8 cellular contexts compared by ENCODE assay signal in the genomic region with DNA sequence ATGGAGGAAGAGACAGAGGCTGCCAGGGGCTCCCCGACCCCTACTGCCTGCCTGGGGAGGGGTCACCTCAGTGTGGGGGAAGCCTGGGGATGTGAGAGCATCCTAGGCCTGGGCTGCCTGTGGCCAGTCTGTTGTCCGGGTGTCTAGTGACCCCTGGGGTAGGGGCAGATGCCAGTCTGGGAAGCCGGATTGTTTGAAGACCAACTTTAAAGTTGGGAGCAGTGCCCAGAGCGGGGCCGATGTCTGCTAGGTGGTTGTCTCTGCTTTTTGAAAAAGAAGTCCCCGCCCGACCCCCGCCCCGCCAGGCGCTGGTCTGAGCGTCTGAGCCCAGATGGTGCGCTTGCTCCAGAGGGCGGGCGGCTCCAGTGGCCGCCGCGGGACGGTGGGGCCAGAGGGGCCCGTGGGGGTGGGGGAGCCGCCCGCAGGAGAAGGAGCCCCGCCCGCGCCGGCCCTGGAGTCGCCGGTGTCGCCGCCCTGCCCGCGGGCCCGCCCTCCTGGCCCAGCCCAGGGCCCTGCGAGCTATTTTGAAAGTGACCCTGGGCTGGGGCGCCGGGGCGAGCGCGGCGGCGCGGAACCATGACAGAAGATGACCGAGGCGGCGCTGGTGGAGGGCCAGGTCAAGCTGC. TPM values are rescaled to one million over a fixed set of nuclear protein-coding genes. Genes with fewer than 3 reads are reported as not detected.
A peak's percentile ranks its signal among the peaks of the same experiment; 100 is the strongest.
DNase-seq lines count a peak whose midpoint lies in the region; ATAC-seq and TF ChIP-seq lines count a peak whose summit lies in the region.

A gene with protein sequence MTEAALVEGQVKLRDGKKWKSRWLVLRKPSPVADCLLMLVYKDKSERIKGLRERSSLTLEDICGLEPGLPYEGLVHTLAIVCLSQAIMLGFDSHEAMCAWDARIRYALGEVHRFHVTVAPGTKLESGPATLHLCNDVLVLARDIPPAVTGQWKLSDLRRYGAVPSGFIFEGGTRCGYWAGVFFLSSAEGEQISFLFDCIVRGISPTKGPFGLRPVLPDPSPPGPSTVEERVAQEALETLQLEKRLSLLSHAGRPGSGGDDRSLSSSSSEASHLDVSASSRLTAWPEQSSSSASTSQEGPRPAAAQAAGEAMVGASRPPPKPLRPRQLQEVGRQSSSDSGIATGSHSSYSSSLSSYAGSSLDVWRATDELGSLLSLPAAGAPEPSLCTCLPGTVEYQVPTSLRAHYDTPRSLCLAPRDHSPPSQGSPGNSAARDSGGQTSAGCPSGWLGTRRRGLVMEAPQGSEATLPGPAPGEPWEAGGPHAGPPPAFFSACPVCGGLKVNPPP (plus strand): TSS at position 517 of the 626 bp plus-strand sequence. CDS start 70 bp downstream, at position 587.

- intact Hi-C loops in CD4-positive, alpha-beta memory T cell (cut with micrococcal nuclease) = no loop called here
- intact Hi-C loops in left ventricle myocardium superior (cut with micrococcal nuclease) = no loop called here
- intact Hi-C loops in gastrocnemius medialis (cut with DNase I; ENCODE audit: low total_unique reads) = loop anchor here (5.0 kb wide), 2 partner anchors 171 to 241 kb away; a partner anchor contains a TSS
- intact Hi-C loops in A673 (cut with micrococcal nuclease; ENCODE audit: unreplicated experiment) = no loop called here

- ATAC-seq in T-helper 17 cell (no peak), left ventricle myocardium superior (peak; percentile 64), gastrocnemius medialis (peak; percentile 22 to 29), HG03196 (IDR thresholded peaks at IDR 0.05; ENCODE audit: unreplicated experiment) (no peak)

- H3K9me3 ChIP-seq in CD4-positive, alpha-beta memory T cell (ENCODE audit: control insufficient read depth in 1 of 2, low read length in 2 of 2) = no peaks in the 10 kb centered on the region
- H3K9me3 ChIP-seq in T-helper 17 cell (ENCODE audit: control insufficient read depth, low read length, poor library complexity, severe bottlenecking) (no peaks in the 10 kb centered on the region), gastrocnemius medialis (no peaks in the 10 kb centered on the region), A673 (ENCODE audit: low read depth, low read length, poor library complexity, severe bottlenecking) (no peaks in the 10 kb centered on the region)

- no peaks in the 10 kb centered on the region for H3K27me3 ChIP-seq in CD4-positive, alpha-beta memory T cell (ENCODE audit: insufficient read depth, low read length)
- H3K27me3 ChIP-seq in gastrocnemius medialis (no peaks in the 10 kb centered on the region), A673 (replicated peaks; ENCODE audit: insufficient read depth, low read depth, low read length, poor library complexity) (no peaks in the 10 kb centered on the region)

- no peaks in the 10 kb centered on the region for H3K36me3 ChIP-seq in CD4-positive, alpha-beta memory T cell (ENCODE audit: insufficient read depth, low read length)
- H3K36me3 ChIP-seq in gastrocnemius medialis (no peaks in the 10 kb centered on the region), A673 (ENCODE audit: insufficient read depth, low read length, poor library complexity, severe bottlenecking) (no peaks in the 10 kb centered on the region)

- POLR2A ChIA-PET in CD4-positive, alpha-beta memory T cell (lab: Charles Lee; ENCODE audit: partially characterized antibody) = no interaction called here
- POLR2A ChIA-PET in A673 (lab: Charles Lee; ENCODE audit: low non-redundant PET) = no interaction called here

- no peak within 1 kb of the TSS for H3K4me3 ChIP-seq in CD4-positive, alpha-beta memory T cell (ENCODE audit: low read length in 2 of 2)
- peak within 1 kb of the TSS; percentile 60 to 84 (median 60) for H3K4me3 ChIP-seq in gastrocnemius medialis
- no peak within 1 kb of the TSS for H3K4me3 ChIP-seq in A673 (ENCODE audit: low read depth, low read length, poor library complexity, severe bottlenecking)

- TF ChIP-seq POLR2A in gastrocnemius medialis (IDR thresholded peaks at IDR 0.05) = peak; percentile 72 to 74

- DNase-seq in CD4-positive, alpha-beta memory T cell = no peak
- no peak for DNase-seq in T-helper 17 cell
- DNase-seq in left ventricle myocardium superior = peak; percentile 83
- peak; percentile 49 to 85 for DNase-seq in gastrocnemius medialis
- DNase-seq in RPMI8226 = no peak
- DNase-seq in A673 (ENCODE audit: low spot score) = no peak
- no peak for DNase-seq in mesenteric fat pad (ENCODE audit: low spot score)

- TF ChIP-seq CTCF in gastrocnemius medialis (IDR thresholded peaks at IDR 0.05 in 4 of 5, conservative IDR thresholded peaks at IDR 0.05 in 1 of 5) (no peak), A673 (conservative IDR thresholded peaks at IDR 0.05; ENCODE audit: low read depth, low read length) (no peak)

- no peaks in the 10 kb centered on the region for H3K4me1 ChIP-seq in CD4-positive, alpha-beta memory T cell (ENCODE audit: insufficient read depth, low read length)
- H3K4me1 ChIP-seq in gastrocnemius medialis = peaks cover 37 to 60% of the 10 kb centered on the region in 2 donors
- H3K4me1 ChIP-seq in A673 (ENCODE audit: insufficient read depth, low read length, poor library complexity, severe bottlenecking) = no peaks in the 10 kb centered on the region

- peak within 1 kb of the TSS in 5 of 8 donors; percentile 13 to 67 (median 35) for H3K4me3 Mint-ChIP-seq in CD4-positive, alpha-beta memory T cell
- H3K4me3 Mint-ChIP-seq in T-helper 17 cell = peak within 1 kb of the TSS; percentile 82

- in situ Hi-C loops in gastrocnemius medialis (cut with MboI; ENCODE audit: low sequenced_read_pairs in 4 of 4) = loop anchor here in 1 of 4 donors (25.0 kb wide), 1 partner anchor 251 kb away; no protein-coding TSS in a partner anchor

- no peaks in the 10 kb centered on the region for H3K36me3 Mint-ChIP-seq in CD4-positive, alpha-beta memory T cell
- peaks cover 2% of the 10 kb centered on the region for H3K36me3 Mint-ChIP-seq in T-helper 17 cell (ENCODE audit: low read depth)

- peaks cover 0 to 2% (median 0%) of the 10 kb centered on the region in 8 donors for H3K9me3 Mint-ChIP-seq in CD4-positive, alpha-beta memory T cell

- H3K4me1 Mint-ChIP-seq in CD4-positive, alpha-beta memory T cell = no peaks in the 10 kb centered on the region
- H3K4me1 Mint-ChIP-seq in T-helper 17 cell = no peaks in the 10 kb centered on the region

- CTCF ChIA-PET in CD4-positive, alpha-beta memory T cell (lab: Charles Lee; ENCODE audit: partially characterized antibody) = no interaction called here
- CTCF ChIA-PET in A673 (lab: Charles Lee) = no interaction called here

- H3K27ac Mint-ChIP-seq in CD4-positive, alpha-beta memory T cell = no peak within 1 kb of the TSS
- H3K27ac Mint-ChIP-seq in T-helper 17 cell = no peak within 1 kb of the TSS

- peaks cover 10 to 23% of the 10 kb centered on the region in 2 donors for H3K27me3 Mint-ChIP-seq in CD4-positive, alpha-beta memory T cell
- peaks cover 28% of the 10 kb centered on the region for H3K27me3 Mint-ChIP-seq in T-helper 17 cell

- no peak within 1 kb of the TSS for H3K27ac ChIP-seq in CD4-positive, alpha-beta memory T cell (ENCODE audit: low read depth, low read length)
- peak within 1 kb of the TSS; percentile 94 to 98 (median 94) for H3K27ac ChIP-seq in gastrocnemius medialis
- H3K27ac ChIP-seq in A673 (ENCODE audit: low read depth, low read length, poor library complexity, severe bottlenecking) = no peak within 1 kb of the TSS

- BruUV-seq in A673 (replicated peaks; lab: Mats Ljungman, UMichigan) = no TSS peak

RNA-seq across cellular contexts. Expression of the gene that starts here (rescaled TPM):
- not detected for total RNA-seq in CD4-positive, alpha-beta memory T cell
- under 1 TPM in 1 of 2 donors, not detected in 1; 0.10 TPM for polyA plus RNA-seq in CD4-positive, alpha-beta memory T cell
- total RNA-seq in T-helper 17 cell = not detected
- 35.5 TPM for total RNA-seq in left ventricle myocardium superior
- 10 to 100 TPM in 3 of 4 donors, 1 to 10 TPM in 1; 8.1 to 42.0 (median 13.2) TPM for total RNA-seq in gastrocnemius medialis
- not detected in 2 replicates for total RNA-seq in A673 (2021)
- total RNA-seq in mesenteric fat pad = not detected

Comparison
In these comparisons a context has a peak if more than half of its experiments do, and no peak if none do; other contexts are left out.
1. DNase-seq: peak in left ventricle myocardium superior (single experiment) and gastrocnemius medialis (2 of 2); none in CD4-positive, alpha-beta memory T cell (0 of 5), T-helper 17 cell (0 of 3), RPMI8226 (single experiment), A673 (single experiment) and mesenteric fat pad (single experiment).
2. H3K27ac ChIP-seq: peak in gastrocnemius medialis (4 of 4); none in CD4-positive, alpha-beta memory T cell (single experiment) and A673 (single experiment).
3. H3K4me3 ChIP-seq: peak in gastrocnemius medialis (4 of 4); none in CD4-positive, alpha-beta memory T cell (0 of 2) and A673 (single experiment).
4. ATAC-seq: peak in left ventricle myocardium superior (single experiment) and gastrocnemius medialis (2 of 2); none in T-helper 17 cell (single experiment) and HG03196 (single experiment).